In genomic region chr4:43512253-43512652, GRCh38 we compare ENCODE assay signal across 18 cellular contexts.
DNase-seq lines count a peak whose midpoint lies in the region; ATAC-seq and TF ChIP-seq lines count a peak whose summit lies in the region.
"Had no signal": no experiment of that assay in that cellular context is flagged by ENCODE, and none has a peak within 500 bp of the region (broad histone marks: within the 10 kb centered on the region; RNA-seq: fewer than 3 reads in every experiment).

No MANE protein-coding gene starts in this region.

- H4K20me1 ChIP-seq in PC-3 (ENCODE audit: low read length): no peaks in the 10 kb centered on the region

- in situ Hi-C loops in ACHN (cut with HindIII; ENCODE audit: low pct_ligation_motif_present, low pct_unique_long_range_greater_than_20kb, low sequenced_read_pairs): no loop called here

- no peak overlapping the region for H2AFZ ChIP-seq in PC-3 (ENCODE audit: low read length)
- H2AFZ ChIP-seq: GM23338 had no signal

- H3K4me2 ChIP-seq in PC-3 (ENCODE audit: low read length): peak overlapping the region; percentile 16; the same call in 1 of the 2 replicates
- H3K4me2 ChIP-seq: GM23338 had no signal

- 0 out of 2 replicates have a peak, but pooled peaks cover 4% of the 10 kb centered on the region for H3K4me1 ChIP-seq in PC-3 (ENCODE audit: insufficient read depth, low read length)
- H3K4me1 ChIP-seq: BE2C, Caco-2 had no signal

- intact Hi-C loops in PC-3 (cut with micrococcal nuclease): loop anchor here (2.0 kb wide), 1 partner anchor 379 kb away; no protein-coding TSS in a partner anchor

- TF ChIP-seq CTCF in PC-3 (conservative IDR thresholded peaks at IDR 0.05; ENCODE audit: low read depth, low read length) (no peak), epithelial cell of esophagus (IDR thresholded peaks at IDR 0.05; ENCODE audit: insufficient read depth, low read depth, low read length, missing control alignments) (no peak)

- peak; percentile 72 for DNase-seq in DMS53 (lab: John Stamatoyannopoulos, UW)
- DNase-seq in HPDE6-E6E7 (ENCODE audit: extremely low spot score): peak; percentile 70
- peak; percentile 80 for DNase-seq in PC-3
- peak; percentile 71 for DNase-seq in epithelial cell of esophagus (ENCODE audit: low read depth)
- DNase-seq in ACHN: no peak
- no peak for DNase-seq in activated T-cell treated with anti-CD3 and anti-CD28 coated beads, Interleukin-2, amount 50 U/mL, for 72 hours
- DNase-seq: BE2C; C1 segment of cervical spinal cord; Caco-2; CD4-positive, CD25-positive, alpha-beta regulatory T cell; DMS79 treated with DMSO at 0.1 percent for 48 hours; GF-D8; HCEC 1CT had no signal

- CTCF ChIA-PET in PC-3 (lab: Charles Lee): no interaction called here

- H3K4me3 ChIP-seq in PC-3 (ENCODE audit: low read length) (no peak overlapping the region), epithelial cell of esophagus (ENCODE audit: low read length) (no peak overlapping the region)
- H3K4me3 ChIP-seq: GM23338 had no signal

- no TSS peak for BruUV-seq in PC-3 (replicated peaks; lab: Mats Ljungman, UMichigan)

- no peaks in the 10 kb centered on the region for H3K9me3 ChIP-seq in PC-3 (ENCODE audit: low read length)
- H3K9me3 ChIP-seq: BE2C, Caco-2 had no signal

- H3K4me3 Mint-ChIP-seq in activated T-cell treated with anti-CD3 and anti-CD28 coated beads, Interleukin-2, amount 50 U/mL, for 72 hours: no peak overlapping the region
- H3K4me3 Mint-ChIP-seq: CD4-positive, CD25-positive, alpha-beta regulatory T cell; GM23338 had no signal

- peaks cover 8 to 9% of the 10 kb centered on the region in 2 donors for H3K9me3 Mint-ChIP-seq in activated T-cell treated with anti-CD3 and anti-CD28 coated beads, Interleukin-2, amount 50 U/mL, for 72 hours

- POLR2A ChIA-PET in PC-3 (lab: Charles Lee; ENCODE audit: unreplicated experiment): no interaction called here

- H3K27me3 Mint-ChIP-seq in activated T-cell treated with anti-CD3 and anti-CD28 coated beads, Interleukin-2, amount 50 U/mL, for 72 hours (ENCODE audit: low read depth): no peaks in the 10 kb centered on the region
- H3K27me3 Mint-ChIP-seq: CD4-positive, CD25-positive, alpha-beta regulatory T cell; IgD-negative memory B cell had no signal

- H3K27me3 ChIP-seq in PC-3 (ENCODE audit: low read length): no peaks in the 10 kb centered on the region
- H3K27me3 ChIP-seq: BE2C had no signal

- H3K27ac Mint-ChIP-seq in activated T-cell treated with anti-CD3 and anti-CD28 coated beads, Interleukin-2, amount 50 U/mL, for 72 hours: no peak overlapping the region
- H3K27ac Mint-ChIP-seq: CD4-positive, CD25-positive, alpha-beta regulatory T cell; GM23338; IgD-negative memory B cell had no signal

- no peaks in the 10 kb centered on the region for H3K4me1 Mint-ChIP-seq in activated T-cell treated with anti-CD3 and anti-CD28 coated beads, Interleukin-2, amount 50 U/mL, for 72 hours (ENCODE audit: low read depth)
- H3K4me1 Mint-ChIP-seq: CD4-positive, CD25-positive, alpha-beta regulatory T cell; GM23338; IgD-negative memory B cell had no signal

- peak overlapping the region; percentile 2; the same call in 1 of the 2 replicates for H3K27ac ChIP-seq in PC-3 (ENCODE audit: low read length)
- H3K27ac ChIP-seq: HL-60 had no signal

- H3K9me2 ChIP-seq in PC-3 (replicated peaks; ENCODE audit: low read length): no peaks in the 10 kb centered on the region

- H3K36me3 ChIP-seq in PC-3 (ENCODE audit: low read depth, low read length): no peaks in the 10 kb centered on the region
- H3K36me3 ChIP-seq: BE2C had no signal

- H3K79me2 ChIP-seq in PC-3 (ENCODE audit: low read length): no peaks in the 10 kb centered on the region

- no peaks in the 10 kb centered on the region for H3K36me3 Mint-ChIP-seq in activated T-cell treated with anti-CD3 and anti-CD28 coated beads, Interleukin-2, amount 50 U/mL, for 72 hours (ENCODE audit: insufficient read depth in 2 of 2)
- H3K36me3 Mint-ChIP-seq: CD4-positive, CD25-positive, alpha-beta regulatory T cell; IgD-negative memory B cell had no signal

- ATAC-seq in PC-3: peak; percentile 100
- no peak for ATAC-seq in activated T-cell treated with anti-CD3 and anti-CD28 coated beads, Interleukin-2, amount 50 U/mL, for 72 hours (replicated peaks in 1 of 2)
- no peak for ATAC-seq in HG03097 (IDR thresholded peaks at IDR 0.05; ENCODE audit: low FRiP score, unreplicated experiment)
- ATAC-seq: GM23338, HepG2 had no signal

- H3F3A ChIP-seq in PC-3 (ENCODE audit: low read length, unreplicated experiment): no peaks in the 10 kb centered on the region

- H3K9ac ChIP-seq in PC-3 (ENCODE audit: low read length): no peak overlapping the region

Comparison
In these comparisons a context has a peak if more than half of its experiments do, and no peak if none do; other contexts are left out.
1. DNase-seq: peak in DMS53 (single experiment), HPDE6-E6E7 (single experiment), PC-3 (single experiment) and epithelial cell of esophagus (single experiment); none in ACHN (single experiment) and activated T-cell treated with anti-CD3 and anti-CD28 coated beads, Interleukin-2, amount 50 U/mL, for 72 hours (0 of 2).